ENCODE assay signal across 8 cellular contexts in genomic region chr4:147831452-147832192, GRCh38.
DNase-seq lines count a peak whose midpoint lies in the region; ATAC-seq and TF ChIP-seq lines count a peak whose summit lies in the region.

No MANE protein-coding gene starts in this region.

- peaks cover 62% of the 10 kb centered on the region for H3K4me1 ChIP-seq in suprapubic skin

- TF ChIP-seq EP300 in suprapubic skin (IDR thresholded peaks at IDR 0.05), result no peak

- peak overlapping the region; percentile 92 for H3K27ac ChIP-seq in suprapubic skin

- DNase-seq in HPDE6-E6E7 (ENCODE audit: extremely low spot score), result peak; percentile 89
- peak; percentile 81 for DNase-seq in amniotic epithelial cell (ENCODE audit: low read depth)
- peak; percentile 79 for DNase-seq in kidney epithelial cell (ENCODE audit: low read depth)
- no peak for DNase-seq in suprapubic skin (ENCODE audit: low spot score in 2 of 2)
- DNase-seq in effector CD8-positive, alpha-beta T cell (lab: John Stamatoyannopoulos, UW), result no peak
- no peak for DNase-seq in NCI-H446 treated with DMSO at 0.1 percent for 48 hours (lab: John Stamatoyannopoulos, UW)

- H3K36me3 ChIP-seq in kidney epithelial cell (ENCODE audit: control insufficient read depth, insufficient read depth, low read length), result no peaks in the 10 kb centered on the region
- no peaks in the 10 kb centered on the region for H3K36me3 ChIP-seq in suprapubic skin

- H3K4me3 ChIP-seq in kidney epithelial cell (ENCODE audit: low read depth, low read length) (no peak overlapping the region), suprapubic skin (no peak overlapping the region)

- H3K27me3 ChIP-seq in kidney epithelial cell (ENCODE audit: control insufficient read depth, insufficient read depth, low read length) (no peaks in the 10 kb centered on the region), suprapubic skin (no peaks in the 10 kb centered on the region)

- no peaks in the 10 kb centered on the region for H3K9me3 ChIP-seq in suprapubic skin

- WGBS in suprapubic skin, result 10% methylated on average over 6 of the region's 6 CpGs

- TF ChIP-seq POLR2A in suprapubic skin (IDR thresholded peaks at IDR 0.05), result no peak

- no peak for TF ChIP-seq CTCF in kidney epithelial cell (IDR thresholded peaks at IDR 0.05; ENCODE audit: insufficient read depth, low read length, poor library complexity, severe bottlenecking)
- no peak for TF ChIP-seq CTCF in suprapubic skin (IDR thresholded peaks at IDR 0.05)

- ATAC-seq in HG02840 (IDR thresholded peaks at IDR 0.05; ENCODE audit: low FRiP score, unreplicated experiment) (no peak), GM18520 (IDR thresholded peaks at IDR 0.05; ENCODE audit: unreplicated experiment) (no peak)

Comparison
In these comparisons a context has a peak if more than half of its experiments do, and no peak if none do; other contexts are left out.
1. DNase-seq: peak in HPDE6-E6E7 (single experiment), amniotic epithelial cell (single experiment) and kidney epithelial cell (single experiment); none in suprapubic skin (0 of 2), effector CD8-positive, alpha-beta T cell (single experiment) and NCI-H446 treated with DMSO at 0.1 percent for 48 hours (single experiment).